ENCODE assay signal across 16 cellular contexts in genomic region chr11:14356342-14356741, GRCh38. TPM values are rescaled to one million over a fixed set of nuclear protein-coding genes. Genes with fewer than 3 reads are reported as not detected.
A peak's percentile ranks its signal among the peaks of the same experiment; 100 is the strongest.
DNase-seq lines count a peak whose midpoint lies in the region; ATAC-seq, FAIRE-seq and TF ChIP-seq lines count a peak whose summit lies in the region.
"Had no signal": no experiment of that assay in that cellular context is flagged by ENCODE, and none has a peak within 500 bp of the region (broad histone marks: within the 10 kb centered on the region; RNA-seq: fewer than 3 reads in every experiment).

No MANE protein-coding gene starts in this region.

- H3K27ac Mint-ChIP-seq in activated CD8-positive, alpha-beta T cell treated with anti-CD3 and anti-CD28 coated beads, Interleukin-2, amount 10 ng/mL, durations not matched to agents 7 days and 5 days: no peak overlapping the region
- H3K27ac Mint-ChIP-seq in immature natural killer cell: peak overlapping the region; percentile 2 to 92 (median 45)

- peaks cover 39% of the 10 kb centered on the region for H3K36me3 Mint-ChIP-seq in activated CD8-positive, alpha-beta T cell treated with anti-CD3 and anti-CD28 coated beads, Interleukin-2, amount 10 ng/mL, durations not matched to agents 7 days and 5 days (ENCODE audit: low read depth)
- H3K36me3 Mint-ChIP-seq in immature natural killer cell: peaks cover 0 to 4% (median 3%) of the 10 kb centered on the region in 3 donors

- intact Hi-C loops in HepG2 (cut with micrococcal nuclease; ENCODE audit: unreplicated experiment) (loop anchor here (5.0 kb wide), 1 partner anchor 49 kb away; no protein-coding TSS in a partner anchor), right lobe of liver (cut with DNase I) (no loop called here)

- H3K4me1 ChIP-seq in HepG2 (ENCODE audit: insufficient read depth, low read length) (peaks cover 28% of the 10 kb centered on the region), right lobe of liver (peaks cover 0 to 20% (median 0%) of the 10 kb centered on the region in 4 donors)

- no peak for FAIRE-seq in HepG2 (lab: Jason Lieb, UNC)
- FAIRE-seq: G401.6 had no signal

- no peak overlapping the region for H3K4me3 ChIP-seq in HepG2 (replicated peaks in 1 of 3; ENCODE audit: insufficient read depth in 1 of 3, low read depth in 2 of 3, low read length in 3 of 3)
- no peak overlapping the region for H3K4me3 ChIP-seq in right lobe of liver
- H3K4me3 ChIP-seq: esophagus muscularis mucosa had no signal

- H3K4me2 ChIP-seq in HepG2 (ENCODE audit: low read depth, low read length): no peak overlapping the region; the same call in 1 of the 2 replicates

- H3K27ac ChIP-seq in HepG2 (ENCODE audit: extremely low read length, insufficient read depth, low read length) (no peak overlapping the region), right lobe of liver (no peak overlapping the region)
- H3K27ac ChIP-seq: esophagus muscularis mucosa, RWPE1 had no signal

- no TSS peak for BruUV-seq in HepG2 (replicated peaks; lab: Mats Ljungman, UMichigan)

- no peaks in the 10 kb centered on the region; a peak in 1 of 5 replicates for H3K27me3 ChIP-seq in HepG2 (ENCODE audit: control insufficient read depth in 1 of 2, insufficient read depth in 2 of 2, low read length in 2 of 2)
- no peaks in the 10 kb centered on the region for H3K27me3 ChIP-seq in right lobe of liver
- H3K27me3 ChIP-seq: esophagus muscularis mucosa had no signal

- no peaks in the 10 kb centered on the region for H3K27me3 Mint-ChIP-seq in activated CD8-positive, alpha-beta T cell treated with anti-CD3 and anti-CD28 coated beads, Interleukin-2, amount 10 ng/mL, durations not matched to agents 7 days and 5 days (ENCODE audit: low read depth)
- peaks cover 2% of the 10 kb centered on the region in 3 donors for H3K27me3 Mint-ChIP-seq in immature natural killer cell (ENCODE audit: low read depth in 3 of 3)

- H3K9me3 ChIP-seq in HepG2 (ENCODE audit: low read length): no peaks in the 10 kb centered on the region
- no peaks in the 10 kb centered on the region for H3K9me3 ChIP-seq in right lobe of liver
- H3K9me3 ChIP-seq: esophagus muscularis mucosa had no signal

- H3K36me3 ChIP-seq in HepG2 (replicated peaks in 1 of 2; ENCODE audit: control insufficient read depth in 1 of 2, insufficient read depth in 2 of 2, low read length in 2 of 2): no peaks in the 10 kb centered on the region
- H3K36me3 ChIP-seq in right lobe of liver: no peaks in the 10 kb centered on the region
- H3K36me3 ChIP-seq: esophagus muscularis mucosa had no signal

- no peak for TF ChIP-seq CTCF in HepG2 (CRISPR knock-in tag; IDR thresholded peaks at IDR 0.05)
- TF ChIP-seq CTCF in right lobe of liver (IDR thresholded peaks at IDR 0.05): no peak
- TF ChIP-seq CTCF in omental fat pad (IDR thresholded peaks at IDR 0.05): no peak

- TF ChIP-seq RAD21 in HepG2 (CRISPR knock-in tag; IDR thresholded peaks at IDR 0.05): no peak

- DNase-seq in HepG2 (ENCODE audit: low spot score) (no peak), right lobe of liver (no peak), immature natural killer cell (no peak), nucleus accumbens (lab: John Stamatoyannopoulos, UW) (no peak), A172 (ENCODE audit: low spot score) (no peak), iPS-NIHi7 (ENCODE audit: extremely low spot score) (no peak), omental fat pad (ENCODE audit: low spot score) (no peak)
- no peak for DNase-seq in activated CD8-positive, alpha-beta T cell treated with anti-CD3 and anti-CD28 coated beads, Interleukin-2, amount 10 ng/mL, durations not matched to agents 7 days and 5 days
- DNase-seq: cerebellar nuclear complex; IMR-90; NCI-H1436 treated with DMSO at 0.1 percent for 48 hours; NCI-H524 treated with DMSO at 0.1 percent for 48 hours; stimulated activated CD4-positive, alpha-beta T cell treated with anti-CD3 and anti-CD28 coated beads, Interleukin-2, amount 100 ng/mL, for 24 hours had no signal

- H3K9ac ChIP-seq in HepG2 (ENCODE audit: insufficient read depth, low read depth, low read length): no peak overlapping the region

- no peak overlapping the region for H2AFZ ChIP-seq in HepG2 (ENCODE audit: low read length)

- POLR2A ChIA-PET in HepG2 (lab: Yijun Ruan, JAX): no interaction called here
- POLR2A ChIA-PET in activated CD8-positive, alpha-beta T cell treated with anti-CD3 and anti-CD28 coated beads, Interleukin-2, amount 10 ng/mL, durations not matched to agents 7 days and 5 days (lab: Charles Lee): no interaction called here

- in situ Hi-C loops in HepG2 (cut with HindIII; ENCODE audit: extremely low pct_ligation_motif_present, low pct_unique_long_range_greater_than_20kb): no loop called here

- H3K9me3 Mint-ChIP-seq in activated CD8-positive, alpha-beta T cell treated with anti-CD3 and anti-CD28 coated beads, Interleukin-2, amount 10 ng/mL, durations not matched to agents 7 days and 5 days (ENCODE audit: insufficient read depth): no peaks in the 10 kb centered on the region
- H3K9me3 Mint-ChIP-seq in immature natural killer cell: no peaks in the 10 kb centered on the region

- CTCF ChIA-PET in HepG2 (lab: Yijun Ruan, JAX; ENCODE audit: low intra/inter-chr PET ratio, low total read pairs): no interaction called here
- CTCF ChIA-PET in activated CD8-positive, alpha-beta T cell treated with anti-CD3 and anti-CD28 coated beads, Interleukin-2, amount 10 ng/mL, durations not matched to agents 7 days and 5 days (lab: Charles Lee): interaction anchor here (0.8 to 1.5 kb wide), 4 partner anchors 36 to 63 kb away, joined by 3 to 5 read pairs (median 4); no protein-coding TSS in a partner anchor

- peaks cover 9% of the 10 kb centered on the region; the same call in 1 of the 2 replicates for H4K20me1 ChIP-seq in HepG2 (ENCODE audit: insufficient read depth, low read length)

- no peak for TF ChIP-seq EP300 in HepG2 (IDR thresholded peaks at IDR 0.05; ENCODE audit: low read depth in 2 of 2, low read length in 2 of 2)
- TF ChIP-seq EP300 in HepG2 (CRISPR knock-in tag; IDR thresholded peaks at IDR 0.05; ENCODE audit: borderline replicate concordance): no peak

- TF ChIP-seq POLR2A in HepG2 (IDR thresholded peaks at IDR 0.05; ENCODE audit: insufficient read depth in 1 of 2, low read depth in 2 of 2, low read length in 2 of 2) (no peak), right lobe of liver (IDR thresholded peaks at IDR 0.05) (no peak)

- peaks cover 59% of the 10 kb centered on the region for H3K4me1 Mint-ChIP-seq in activated CD8-positive, alpha-beta T cell treated with anti-CD3 and anti-CD28 coated beads, Interleukin-2, amount 10 ng/mL, durations not matched to agents 7 days and 5 days (ENCODE audit: low read depth)
- peaks cover 55 to 75% of the 10 kb centered on the region in 2 donors for H3K4me1 Mint-ChIP-seq in immature natural killer cell

- ATAC-seq in HepG2 (no peak), right lobe of liver (no peak), omental fat pad (ENCODE audit: low FRiP score) (no peak)
- no peak for ATAC-seq in activated CD8-positive, alpha-beta T cell treated with anti-CD3 and anti-CD28 coated beads, Interleukin-2, amount 10 ng/mL, durations not matched to agents 7 days and 5 days

- H3K79me2 ChIP-seq in HepG2 (ENCODE audit: insufficient read depth, low read length): peaks cover 54% of the 10 kb centered on the region

- H3K4me3 Mint-ChIP-seq in activated CD8-positive, alpha-beta T cell treated with anti-CD3 and anti-CD28 coated beads, Interleukin-2, amount 10 ng/mL, durations not matched to agents 7 days and 5 days: peak overlapping the region; percentile 44
- peak overlapping the region; percentile 33 to 100 (median 99) for H3K4me3 Mint-ChIP-seq in immature natural killer cell

- 98% methylated on average over 2 of the region's 2 CpGs for WGBS in HepG2 (ENCODE audit: low lambda C conversion rate)
- 100% methylated on average over 2 of the region's 2 CpGs for WGBS in right lobe of liver (ENCODE audit: insufficient coverage, low coverage, low lambda C conversion rate, missing lambda C conversion rate)

TF ChIP-seq in HepG2, 621 proteins besides CTCF, POLR2A, EP300 and RAD21 (continues in another document):
- TF ChIP-seq ZFP82 (CRISPR knock-in tag; IDR thresholded peaks at IDR 0.05; ENCODE audit: borderline replicate concordance): no peak
- TF ChIP-seq GZF1 (CRISPR knock-in tag; IDR thresholded peaks at IDR 0.05): no peak
- TF ChIP-seq TARDBP (CRISPR knock-in tag; IDR thresholded peaks at IDR 0.05): no peak
- TF ChIP-seq ZNF773 (CRISPR knock-in tag; IDR thresholded peaks at IDR 0.05; ENCODE audit: borderline replicate concordance): no peak
- no peak for TF ChIP-seq TBL1XR1 (IDR thresholded peaks at IDR 0.05; ENCODE audit: borderline replicate concordance, low read length, partially characterized antibody)
- TF ChIP-seq SMAD1 (CRISPR knock-in tag; IDR thresholded peaks at IDR 0.05; ENCODE audit: borderline replicate concordance, low read depth): no peak

RNA-seq across cellular contexts. Expression of gene RRAS2, which starts 2.6 kb away (rescaled TPM):
- total RNA-seq in HepG2 (2016; rRNA removed; fragmentation: Illumina TruSeq; extraction: Trizol) (44.1 and 62.9 TPM in 2 replicates), right lobe of liver (10 to 100 TPM; 21.0 to 44.8 (median 31.1) TPM), omental fat pad (10 to 100 TPM; 33.9 to 80.3 (median 70.7) TPM)
- total RNA-seq in HepG2 (2016; cell fraction: cytosol; rRNA removed; fragmentation: Illumina TruSeq; extraction: Trizol; ENCODE audit: low read depth): 17.9 and 20.2 TPM in 2 replicates
- total RNA-seq in HepG2 (2016; cell fraction: insoluble cytoplasmic fraction; rRNA removed; fragmentation: Illumina TruSeq; extraction: Trizol): 44.0 and 58.1 TPM in 2 replicates
- 46.2 and 47.5 TPM in 2 replicates for total RNA-seq in HepG2 (2016; cell fraction: membrane; rRNA removed; fragmentation: Illumina TruSeq; extraction: Trizol)
- 21.7 and 27.0 TPM in 2 replicates for total RNA-seq in HepG2 (2016; cell fraction: nucleus; rRNA removed; fragmentation: Illumina TruSeq; extraction: Trizol)
- polyA plus RNA-seq in HepG2 (2011; rRNA removed) (14.7 and 19.0 TPM in 2 replicates), immature natural killer cell (10 to 100 TPM; 66.4 to 96.4 (median 85.9) TPM)
- 9.2 and 13.5 TPM in 2 replicates for polyA plus RNA-seq in HepG2 (2011; cell fraction: cytosol; rRNA removed)
- 4.5 and 5.4 TPM in 2 replicates for polyA plus RNA-seq in HepG2 (2011; cell fraction: nucleus; rRNA removed)
- 27.4 and 29.6 TPM in 2 replicates for polyA plus RNA-seq in HepG2 (2012)
- polyA plus RNA-seq in HepG2 (2016; cell fraction: cytosol; fragmentation: Illumina TruSeq; extraction: Trizol; ENCODE audit: low read depth): 14.3 and 16.0 TPM in 2 replicates
- polyA plus RNA-seq in HepG2 (2016; cell fraction: insoluble cytoplasmic fraction; fragmentation: Illumina TruSeq; extraction: Trizol; ENCODE audit: low read depth): 57.4 and 61.1 TPM in 2 replicates
- polyA plus RNA-seq in HepG2 (2016; cell fraction: membrane; fragmentation: Illumina TruSeq; extraction: Trizol; ENCODE audit: low read depth): 32.5 and 36.1 TPM in 2 replicates
- 23.4 and 25.5 TPM in 2 replicates for polyA plus RNA-seq in HepG2 (2016; cell fraction: nucleus; fragmentation: Illumina TruSeq; extraction: Trizol; ENCODE audit: insufficient read depth, low read depth)
- polyA minus RNA-seq in HepG2 (2011; rRNA and poly(A)+ RNA removed; ENCODE audit: low replicate concordance): 4.5 and 6.2 TPM in 2 replicates
- 24.5 and 25.1 TPM in 2 replicates for polyA minus RNA-seq in HepG2 (2011; cell fraction: cytosol; rRNA and poly(A)+ RNA removed)
- polyA minus RNA-seq in HepG2 (2011; cell fraction: nucleus; rRNA and poly(A)+ RNA removed): 21.0 and 24.1 TPM in 2 replicates
- 10 to 100 TPM; 97.3 to 98.1 TPM for total RNA-seq in activated CD8-positive, alpha-beta T cell treated with anti-CD3 and anti-CD28 coated beads, Interleukin-2, amount 10 ng/mL, durations not matched to agents 7 days and 5 days
- 117 and 138 TPM in 2 replicates for total RNA-seq in A172 (2014; rRNA removed; shearing (Covaris generic))
